Comparison of ENCODE assay signal across 36 cellular contexts in genomic region chrX:21721175-21721574, GRCh38. TPM values are rescaled to one million over a fixed set of nuclear protein-coding genes. Genes with fewer than 3 reads are reported as not detected.
"Had no signal": no experiment of that assay in that cellular context is flagged by ENCODE, and none has a peak within 500 bp of the region (broad histone marks: within the 10 kb centered on the region; RNA-seq: fewer than 3 reads in every experiment).

No MANE protein-coding gene starts in this region.

- FAIRE-seq: endometrium, kidney had no signal

- ATAC-seq: activated CD4-positive, CD25-positive, alpha-beta regulatory T cell treated with anti-CD3 and anti-CD28 coated beads, Interleukin-2, amount 50 U/mL, for 24 hours; gastroesophageal sphincter; left colon; lower lobe of right lung; natural killer cell treated with Interleukin-12 subunit alpha and Interleukin-12 subunit beta and Interleukin-15 and Interleukin-18, amount 100 ng/mL, for 72 hours; T-helper 17 cell had no signal

- H3K9me3 ChIP-seq: breast epithelium, colonic mucosa, esophagus squamous epithelium, gastroesophageal sphincter, lower lobe of right lung, sigmoid colon, spleen, testis, transverse colon had no signal

- H3K36me3 ChIP-seq: breast epithelium, colonic mucosa, esophagus squamous epithelium, gastroesophageal sphincter, lower lobe of right lung, sigmoid colon, spleen, transverse colon, WERI-Rb-1 had no signal

- H3K27ac ChIP-seq: breast epithelium, colonic mucosa, epithelial cell of prostate, esophagus squamous epithelium, gastroesophageal sphincter, lower lobe of right lung, sigmoid colon, spleen, testis, transverse colon, WERI-Rb-1 had no signal

- DNase-seq: activated CD4-positive, alpha-beta T cell treated with anti-CD3 and anti-CD28 coated beads for 48 hours; activated CD4-positive, alpha-beta T cell treated with anti-CD3 and anti-CD28 coated beads, Interleukin-2, amount 50 U/mL, for 48 hours; activated CD8-positive, alpha-beta memory T cell treated with anti-CD3 and anti-CD28 coated beads, Interleukin-2, amount 50 U/mL, for 48 hours; activated gamma-delta T cell; activated naive CD4-positive, alpha-beta T cell treated with anti-CD3 and anti-CD28 coated beads, Interleukin-2, amount 10 ng/mL, durations not matched to agents 7 days and 5 days; activated naive CD8-positive, alpha-beta T cell treated with anti-CD3 and anti-CD28 coated beads, Interleukin-2, amount 10 ng/mL, durations not matched to agents 7 days and 5 days; activated T-cell treated with anti-CD3 and anti-CD28 coated beads, Interleukin-2, amount 50 U/mL, for 24 hours; amniotic stem cell; colonic mucosa; effector CD8-positive, alpha-beta T cell; esophagus squamous epithelium; hypothalamus; immature natural killer cell; kidney; left colon; lower lobe of right lung; mesenchymal stem cell; sigmoid colon; spleen; stimulated activated naive CD4-positive, alpha-beta T cell; T-helper 17 cell; T1000; testis; transverse colon; WERI-Rb-1 had no signal

- H3K4me3 ChIP-seq: breast epithelium, colonic mucosa, esophagus squamous epithelium, gastroesophageal sphincter, lower lobe of right lung, sigmoid colon, spleen, testis, transverse colon had no signal

- H3K4me1 ChIP-seq: breast epithelium, colonic mucosa, esophagus squamous epithelium, gastroesophageal sphincter, lower lobe of right lung, spleen, testis, transverse colon had no signal

- H3K27me3 ChIP-seq: colonic mucosa, esophagus squamous epithelium, gastroesophageal sphincter, sigmoid colon, spleen, testis, transverse colon had no signal

RNA-seq across cellular contexts. Expression of gene SMPX, which starts 36.7 kb away (rescaled TPM):
- total RNA-seq: activated naive CD8-positive, alpha-beta T cell treated with anti-CD3 and anti-CD28 coated beads, Interleukin-2, amount 10 ng/mL, durations not matched to agents 7 days and 5 days; dermis microvascular lymphatic vessel endothelial cell; esophagus squamous epithelium; fibroblast of villous mesenchyme; kidney; lower lobe of right lung; natural killer cell treated with Interleukin-12 subunit alpha and Interleukin-12 subunit beta and Interleukin-15 and Interleukin-18, amount 100 ng/mL, for 72 hours; osteoblast; posterior vena cava; renal cortical epithelial cell; spleen; T-helper 17 cell; testis had no signal
- polyA plus RNA-seq: immature natural killer cell had no signal
